Comparison of ENCODE assay signal across 15 cellular contexts in the genomic region with DNA sequence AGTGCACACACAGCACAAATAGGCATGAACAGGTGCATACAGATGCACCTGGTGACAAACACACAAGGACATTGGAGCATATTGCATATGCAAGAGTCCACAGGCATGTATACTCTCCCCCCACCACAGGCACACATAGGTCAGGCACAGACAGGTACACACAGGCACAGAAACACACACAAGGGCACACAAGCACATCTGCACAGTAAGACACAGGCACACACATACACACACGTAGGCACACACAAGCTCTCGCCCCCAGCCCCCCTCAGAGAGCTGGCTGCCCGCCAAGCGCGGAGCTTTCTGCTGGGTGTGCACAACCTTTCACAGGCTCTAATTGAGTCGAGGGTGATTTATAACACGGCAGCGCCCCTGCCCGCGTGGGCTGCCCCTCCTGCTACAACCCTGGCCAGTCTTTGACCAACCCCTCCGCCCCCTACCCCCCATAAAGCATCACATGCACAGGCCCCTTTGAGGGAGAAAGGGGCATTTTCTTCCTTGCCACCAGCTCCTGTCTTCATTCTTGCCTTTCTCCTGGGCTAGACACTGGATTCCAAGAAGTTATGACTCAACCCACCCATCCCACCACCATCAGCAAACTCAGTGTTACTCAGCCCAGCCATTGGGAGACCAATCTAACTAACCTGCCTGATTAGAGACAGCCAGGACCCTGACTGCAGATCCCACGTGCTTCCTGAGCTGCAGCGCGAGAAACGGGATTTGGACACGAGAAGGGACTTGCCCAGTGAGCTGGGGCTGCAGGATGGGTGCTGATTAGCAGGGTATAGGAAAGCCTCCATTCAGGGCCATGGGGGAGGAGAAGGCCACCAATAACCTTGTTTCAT. TPM values are rescaled to one million over a fixed set of nuclear protein-coding genes. Genes with fewer than 3 reads are reported as not detected.
DNase-seq lines count a peak whose midpoint lies in the region; ATAC-seq and TF ChIP-seq lines count a peak whose summit lies in the region.
"Had no signal": no experiment of that assay in that cellular context is flagged by ENCODE, and none has a peak within 500 bp of the region (broad histone marks: within the 10 kb centered on the region; RNA-seq: fewer than 3 reads in every experiment).

No MANE protein-coding gene starts in this region.

- H3K4me1 ChIP-seq in left ventricle myocardium inferior: peaks cover 19% of the 10 kb centered on the region

- H3K36me3 ChIP-seq in brain microvascular endothelial cell (replicated peaks) (no peaks in the 10 kb centered on the region), left ventricle myocardium inferior (no peaks in the 10 kb centered on the region)
- H3K36me3 ChIP-seq: neutrophil had no signal

- H3K4me3 ChIP-seq in brain microvascular endothelial cell (ENCODE audit: low read depth, low read length) (no peak overlapping the region), left ventricle myocardium inferior (no peak overlapping the region)
- H3K4me3 ChIP-seq: coronary artery had no signal

- TF ChIP-seq CTCF in brain microvascular endothelial cell (IDR thresholded peaks at IDR 0.05; ENCODE audit: low read depth, low read length, missing control alignments) (no peak), left ventricle myocardium inferior (IDR thresholded peaks at IDR 0.05; ENCODE audit: borderline replicate concordance) (no peak)

- no peak for ATAC-seq in HG03354 (IDR thresholded peaks at IDR 0.05; ENCODE audit: poor library complexity, severe bottlenecking, unreplicated experiment)
- ATAC-seq: CD8-positive, alpha-beta T cell had no signal

- H3K27me3 ChIP-seq in brain microvascular endothelial cell (replicated peaks): peaks cover 23% of the 10 kb centered on the region
- H3K27me3 ChIP-seq in left ventricle myocardium inferior (ENCODE audit: low read depth): peaks cover 95% of the 10 kb centered on the region

- intact Hi-C loops in left ventricle myocardium inferior (cut with micrococcal nuclease): no loop called here

- peak; percentile 25 for DNase-seq in stimulated activated CD4-positive, alpha-beta T cell treated with anti-CD3 and anti-CD28 coated beads, Interleukin-15, amount 100 ng/mL, for 24 hours
- no peak for DNase-seq in stimulated activated CD4-positive, alpha-beta T cell treated with anti-CD3 and anti-CD28 coated beads, Interleukin-12 subunit alpha, Interleukin-12 subunit beta, amount 100 ng/mL, for 4 hours
- DNase-seq in NCI-H226: peak; percentile 51
- peak; percentile 43 for DNase-seq in brain microvascular endothelial cell
- DNase-seq in stimulated activated CD8-positive, alpha-beta memory T cell treated with anti-CD3 and anti-CD28 coated beads, Interleukin-4, amount 100 ng/mL, for 48 hours: peak; percentile 45
- no peak for DNase-seq in left ventricle myocardium inferior
- DNase-seq in hippocampal formation (lab: John Stamatoyannopoulos, UW): no peak
- DNase-seq: activated CD4-positive, CD25-positive, alpha-beta regulatory T cell; activated naive CD4-positive, alpha-beta T cell; CD8-positive, alpha-beta T cell; kidney; Right ventricle myocardium superior had no signal

- no peak overlapping the region for H3K27ac ChIP-seq in brain microvascular endothelial cell
- H3K27ac ChIP-seq in left ventricle myocardium inferior (replicated peaks): no peak overlapping the region
- H3K27ac ChIP-seq: coronary artery, neutrophil had no signal

- H3K9me3 ChIP-seq in left ventricle myocardium inferior (replicated peaks): no peaks in the 10 kb centered on the region
- H3K9me3 ChIP-seq: neutrophil had no signal

- in situ Hi-C loops in brain microvascular endothelial cell (cut with HindIII; ENCODE audit: low pct_ligation_motif_present, low sequenced_read_pairs): loop anchor here (10.0 to 25.0 kb wide), 3 partner anchors 58 to 340 kb away; a partner anchor contains a TSS

RNA-seq across cellular contexts. Expression of a gene that starts 42.9 kb away (rescaled TPM):
- total RNA-seq in left ventricle myocardium inferior: not detected
- total RNA-seq: Right ventricle myocardium superior had no signal

Comparison
In these comparisons a context has a peak if more than half of its experiments do, and no peak if none do; other contexts are left out.
1. DNase-seq: peak in stimulated activated CD4-positive, alpha-beta T cell treated with anti-CD3 and anti-CD28 coated beads, Interleukin-15, amount 100 ng/mL, for 24 hours (single experiment), NCI-H226 (single experiment), brain microvascular endothelial cell (single experiment) and stimulated activated CD8-positive, alpha-beta memory T cell treated with anti-CD3 and anti-CD28 coated beads, Interleukin-4, amount 100 ng/mL, for 48 hours (single experiment); none in stimulated activated CD4-positive, alpha-beta T cell treated with anti-CD3 and anti-CD28 coated beads, Interleukin-12 subunit alpha, Interleukin-12 subunit beta, amount 100 ng/mL, for 4 hours (single experiment), left ventricle myocardium inferior (single experiment) and hippocampal formation (0 of 2).